ENCODE assay signal across 1 cellular context in the genomic region with DNA sequence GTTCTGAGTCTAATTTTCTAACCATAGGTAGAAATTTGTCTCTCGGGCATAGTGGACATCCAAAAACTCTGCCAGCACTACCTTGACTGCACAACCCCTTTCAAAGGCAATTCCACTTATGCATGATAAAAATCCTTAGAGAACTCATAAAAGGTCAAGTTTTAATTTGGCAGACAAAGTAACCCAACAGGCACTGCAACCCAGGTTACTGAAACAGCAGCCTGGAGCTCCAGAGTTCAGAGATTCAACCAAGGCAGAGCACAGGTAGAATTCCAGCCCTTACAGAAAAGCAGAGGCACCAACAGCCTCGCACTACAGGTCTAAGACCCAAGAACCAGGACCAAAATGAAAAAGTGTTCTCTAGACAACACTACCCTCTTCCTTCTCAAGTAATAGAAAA.
TF ChIP-seq lines count a peak whose summit lies in the region.

No MANE protein-coding gene starts in this region.

TF ChIP-seq in IMR-90, 13 proteins besides CTCF, POLR2A, EP300 and RAD21:
- TF ChIP-seq ELK1 (IDR thresholded peaks at IDR 0.05; ENCODE audit: borderline replicate concordance, low read depth, low read length) (no peak), SMC3 (IDR thresholded peaks at IDR 0.05; ENCODE audit: low read depth, low read length) (no peak), CEBPB (IDR thresholded peaks at IDR 0.05; ENCODE audit: low read depth, low read length) (no peak), MXI1 (IDR thresholded peaks at IDR 0.05; ENCODE audit: borderline replicate concordance, low read depth, low read length) (no peak), BHLHE40 (IDR thresholded peaks at IDR 0.05; ENCODE audit: low read depth, low read length) (no peak)
